ENCODE assay signal across 18 cellular contexts in genomic region chr3:49997862-49998261, GRCh38.
"Had no signal": no experiment of that assay in that cellular context is flagged by ENCODE, and none has a peak within 500 bp of the region (broad histone marks: within the 10 kb centered on the region; RNA-seq: fewer than 3 reads in every experiment).

No MANE protein-coding gene starts in this region.

- H3K4me3 ChIP-seq: dorsolateral prefrontal cortex, ovary, right atrium auricular region, sigmoid colon, skin epidermis, suprapubic skin, thyroid gland had no signal

- H3K4me1 Mint-ChIP-seq: nephron progenitor cell had no signal

- ATAC-seq: left lobe of liver; naive thymus-derived CD4-positive, alpha-beta T cell; stimulated activated naive CD8-positive, alpha-beta T cell treated with anti-CD3 and anti-CD28 coated beads, Interleukin-15, Interleukin-2, amounts not matched to agents 100 U/mL and 50 U/mL, for 24 hours had no signal

- H3K9me3 Mint-ChIP-seq: naive thymus-derived CD4-positive, alpha-beta T cell; nephron progenitor cell; type B pancreatic cell had no signal

- H3K9me3 ChIP-seq: neutrophil, ovary, right atrium auricular region, sigmoid colon, suprapubic skin, thyroid gland had no signal

- H3K4me3 Mint-ChIP-seq: naive thymus-derived CD4-positive, alpha-beta T cell; nephron progenitor cell; type B pancreatic cell had no signal

- DNase-seq: cortex of kidney; dorsolateral prefrontal cortex; effector CD8-positive, alpha-beta T cell; foreskin melanocyte; hippocampal formation; naive thymus-derived CD4-positive, alpha-beta T cell; nephron progenitor cell; ovary; sigmoid colon; stimulated activated CD4-positive, alpha-beta T cell treated with anti-CD3 and anti-CD28 coated beads, Interleukin-12 subunit alpha, Interleukin-12 subunit beta, amount 100 ng/mL, for 4 hours; stimulated activated naive CD8-positive, alpha-beta T cell treated with anti-CD3 and anti-CD28 coated beads, Interleukin-15, Interleukin-2, amounts not matched to agents 100 U/mL and 50 U/mL, for 24 hours; thyroid gland had no signal

- H3K27me3 ChIP-seq: dorsolateral prefrontal cortex, neutrophil, ovary, right atrium auricular region, sigmoid colon, suprapubic skin, thyroid gland had no signal

- H3K36me3 ChIP-seq: ovary had no signal

- H3K27ac ChIP-seq: dorsolateral prefrontal cortex, neutrophil, ovary, right atrium auricular region, sigmoid colon, skin epidermis, suprapubic skin, thyroid gland had no signal

- H3K27me3 Mint-ChIP-seq: naive thymus-derived CD4-positive, alpha-beta T cell; type B pancreatic cell had no signal

- H3K4me1 ChIP-seq: right atrium auricular region, sigmoid colon, suprapubic skin, thyroid gland had no signal

- H3K27ac Mint-ChIP-seq: nephron progenitor cell had no signal
